Comparison of ENCODE assay signal across 8 cellular contexts in genomic region chr19:55258828-55259539, GRCh38. TPM values are rescaled to one million over a fixed set of nuclear protein-coding genes. Genes with fewer than 3 reads are reported as not detected.
DNase-seq lines count a peak whose midpoint lies in the region; ATAC-seq and TF ChIP-seq lines count a peak whose summit lies in the region.

PPP6R1 (minus strand) TSS chr19:55259017; CDS start chr19:55247103, 11,914 bp downstream.

- peak within 1 kb of the TSS; percentile 98 for H3K4me3 Mint-ChIP-seq in activated B cell treated with CpG ODN at 0.5 μM for 24 hours
- peak within 1 kb of the TSS; percentile 97 to 100 (median 99) for H3K4me3 Mint-ChIP-seq in immature natural killer cell

- ATAC-seq in HG03196 (IDR thresholded peaks at IDR 0.05; ENCODE audit: unreplicated experiment) (peak; percentile 71), activated B cell treated with CpG ODN at 0.5 μM for 24 hours (ENCODE audit: low read depth) (peak; percentile 75)

- peak; percentile 90 for TF ChIP-seq POLR2A in GM18951 (IDR thresholded peaks at IDR 0.05; ENCODE audit: extremely low read depth, insufficient read depth, insufficient read length)

- peak within 1 kb of the TSS; percentile 100 for H3K27ac Mint-ChIP-seq in activated B cell treated with CpG ODN at 0.5 μM for 24 hours
- H3K27ac Mint-ChIP-seq in immature natural killer cell = peak within 1 kb of the TSS; percentile 98 to 99 (median 99)

- H3K27me3 Mint-ChIP-seq in activated B cell treated with CpG ODN at 0.5 μM for 24 hours (no peaks in the 10 kb centered on the region), immature natural killer cell (ENCODE audit: low read depth in 3 of 3) (peaks cover 7 to 22% (median 12%) of the 10 kb centered on the region in 3 donors)

- DNase-seq in AG08395 (ENCODE audit: low spot score) = peak; percentile 100
- DNase-seq in NCI-H345 (lab: John Stamatoyannopoulos, UW) = peak; percentile 96
- peak; percentile 94 for DNase-seq in activated B cell treated with CpG ODN at 0.5 μM for 24 hours
- DNase-seq in caudate nucleus (lab: John Stamatoyannopoulos, UW) = peak in 60 of 61 donors; percentile 67 to 99 (median 97)
- DNase-seq in immature natural killer cell = peak; percentile 95 to 97 (median 96)
- DNase-seq in smooth muscle cell of the brain vasculature (ENCODE audit: low read depth, low spot score) = peak; percentile 99

- H3K4me1 Mint-ChIP-seq in activated B cell treated with CpG ODN at 0.5 μM for 24 hours (peaks cover 52% of the 10 kb centered on the region), immature natural killer cell (peaks cover 46 to 53% of the 10 kb centered on the region in 2 donors)

- in situ Hi-C loops in GM18951 (cut with MboI; ENCODE audit: low sequenced_read_pairs, unreplicated experiment) = no loop called here

- no peak for TF ChIP-seq CTCF in activated B cell treated with CpG ODN at 0.5 μM for 24 hours (IDR thresholded peaks at IDR 0.05)

- H3K36me3 Mint-ChIP-seq in activated B cell treated with CpG ODN at 0.5 μM for 24 hours (ENCODE audit: low read depth) (peaks cover 30% of the 10 kb centered on the region), immature natural killer cell (peaks cover 0 to 8% (median 3%) of the 10 kb centered on the region in 3 donors)

- CTCF ChIA-PET in activated B cell treated with CpG ODN at 0.5 μM for 24 hours (lab: Charles Lee) = interaction anchor here (0.7 to 1.4 kb wide), 5 partner anchors 19 to 81 kb away, joined by 3 to 7 read pairs (median 3); partner anchors contain the start of gene KMT5C

- H3K9me3 Mint-ChIP-seq in activated B cell treated with CpG ODN at 0.5 μM for 24 hours (no peaks in the 10 kb centered on the region), immature natural killer cell (no peaks in the 10 kb centered on the region)

- H3K27ac ChIP-seq in caudate nucleus (ENCODE audit: low read depth, low read length) = peak within 1 kb of the TSS; percentile 95

- intact Hi-C loops in activated B cell treated with CpG ODN at 0.5 μM for 24 hours (cut with micrococcal nuclease) = loop anchor here (1.0 to 10.0 kb wide), 11 partner anchors 17 to 797 kb away; partner anchors contain the start of genes HSPBP1, KMT5C, LENG9 and PPP1R12C

- POLR2A ChIA-PET in activated B cell treated with CpG ODN at 0.5 μM for 24 hours (lab: Charles Lee) = interaction anchor here (0.6 to 12.3 kb wide), 22 partner anchors 8 to 810 kb away, joined by 3 to 277 read pairs (median 6); partner anchors contain the start of genes BRSK1, CCDC106, HSPBP1 and KMT5C

RNA-seq across cellular contexts. Expression of gene PPP6R1, which starts in this region (rescaled TPM):
- 203 and 220 TPM in 2 replicates for total RNA-seq in activated B cell treated with CpG ODN at 0.5 μM for 24 hours
- 100 to 1,000 TPM in 1 of 3 donors, 10 to 100 TPM in 2; 43.1 to 123 (median 47.9) TPM for polyA plus RNA-seq in immature natural killer cell

Comparison
In these comparisons a context has a peak if more than half of its experiments do, and no peak if none do; other contexts are left out.
1. Peak in every context shown above with its lines: DNase-seq, ATAC-seq and H3K27ac ChIP-seq.